ENCODE assay signal across 10 cellular contexts in the genomic region with DNA sequence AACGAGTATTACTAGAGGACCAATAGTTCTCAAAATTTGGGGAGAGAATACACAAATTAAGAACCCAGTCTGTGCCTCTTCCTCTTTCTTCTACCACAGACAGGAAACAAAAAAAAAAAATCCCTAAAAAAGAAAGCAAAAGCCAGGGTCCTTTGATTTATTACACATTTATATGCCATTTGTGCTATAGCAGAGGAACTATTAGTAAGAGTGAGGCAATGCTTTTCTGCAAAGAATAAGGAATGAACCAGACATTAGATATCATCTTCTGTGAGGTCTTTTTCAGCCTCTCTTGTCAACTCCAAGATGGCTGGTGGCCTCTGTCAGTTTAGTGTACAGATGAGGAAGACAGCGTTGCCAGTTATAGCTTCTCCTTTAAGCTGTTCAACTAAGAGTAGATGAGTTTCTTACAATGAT.
DNase-seq lines count a peak whose midpoint lies in the region; ATAC-seq and TF ChIP-seq lines count a peak whose summit lies in the region.
"Had no signal": no experiment of that assay in that cellular context is flagged by ENCODE, and none has a peak within 500 bp of the region (broad histone marks: within the 10 kb centered on the region; RNA-seq: fewer than 3 reads in every experiment).

No MANE protein-coding gene starts in this region.

- H3K9me3 Mint-ChIP-seq in CD14-positive monocyte = peaks cover 0 to 3% (median 0%) of the 10 kb centered on the region in 7 donors
- H3K9me3 Mint-ChIP-seq in activated naive CD8-positive, alpha-beta T cell (ENCODE audit: low read depth) = peaks cover 4% of the 10 kb centered on the region

- intact Hi-C loops in CD14-positive monocyte (cut with micrococcal nuclease) = no loop called here

- H3K4me1 Mint-ChIP-seq in CD14-positive monocyte = peaks cover 28% of the 10 kb centered on the region
- H3K4me1 Mint-ChIP-seq in activated naive CD8-positive, alpha-beta T cell (ENCODE audit: low read depth) = peaks cover 52% of the 10 kb centered on the region

- H3K27ac Mint-ChIP-seq in CD14-positive monocyte = peak overlapping the region; percentile 86 to 97 (median 92)
- H3K27ac Mint-ChIP-seq in activated naive CD8-positive, alpha-beta T cell = peak overlapping the region; percentile 87

- H3K27me3 Mint-ChIP-seq in CD14-positive monocyte (ENCODE audit: low read depth in 3 of 3) = peaks cover 1 to 3% (median 3%) of the 10 kb centered on the region in 3 donors
- H3K27me3 Mint-ChIP-seq in activated naive CD8-positive, alpha-beta T cell = no peaks in the 10 kb centered on the region

- peak overlapping the region; percentile 58 to 81 for H3K4me3 Mint-ChIP-seq in CD14-positive monocyte
- peak overlapping the region; percentile 74 for H3K4me3 Mint-ChIP-seq in activated naive CD8-positive, alpha-beta T cell

- peaks cover 10 to 11% of the 10 kb centered on the region in 2 donors for H3K36me3 Mint-ChIP-seq in CD14-positive monocyte
- H3K36me3 Mint-ChIP-seq in activated naive CD8-positive, alpha-beta T cell = peaks cover 16% of the 10 kb centered on the region

- ATAC-seq in GM19328 (IDR thresholded peaks at IDR 0.05; ENCODE audit: unreplicated experiment) = peak; percentile 73
- ATAC-seq in HG03378 (IDR thresholded peaks at IDR 0.05; ENCODE audit: unreplicated experiment) = peak; percentile 62

- DNase-seq in CD14-positive monocyte (ENCODE audit: low spot score) (peak; percentile 56), NCI-H1694 treated with DMSO at 0.1 percent for 48 hours (lab: John Stamatoyannopoulos, UW) (no peak), NCI-H446 treated with DMSO at 0.1 percent for 48 hours (lab: John Stamatoyannopoulos, UW) (no peak), NCI-H1694 (lab: John Stamatoyannopoulos, UW) (no peak), NCI-H128 (lab: John Stamatoyannopoulos, UW; ENCODE audit: unreplicated experiment) (no peak)
- DNase-seq: islet precursor cell, MM.1S had no signal

- no peak for TF ChIP-seq CTCF in CD14-positive monocyte (IDR thresholded peaks at IDR 0.05)
